ENCODE assay signal across 9 cellular contexts in the genomic region with DNA sequence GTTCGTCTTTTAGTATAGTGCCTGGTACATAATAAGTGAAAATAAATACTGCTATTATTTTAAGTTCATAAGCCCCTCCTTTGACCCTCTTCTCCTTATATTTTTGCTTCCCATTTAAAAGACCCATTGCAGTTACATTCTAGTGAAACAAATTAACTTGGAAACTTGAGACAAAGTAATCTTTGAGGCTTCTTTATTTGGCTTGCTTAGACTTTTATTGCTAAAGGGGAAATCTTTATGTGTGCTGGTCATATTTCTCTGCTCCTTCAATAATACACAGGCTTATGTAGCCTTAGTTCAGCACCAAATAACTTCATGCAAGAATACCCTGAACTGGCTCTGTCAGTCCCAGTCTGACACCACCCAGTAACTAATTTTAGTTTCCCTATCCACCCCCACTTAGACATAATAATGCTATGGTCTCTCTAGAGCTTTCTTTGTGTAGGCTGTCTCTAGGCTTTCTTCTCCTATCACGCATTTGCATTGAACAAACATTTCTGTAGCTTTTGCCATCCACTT.
"Had no signal": no experiment of that assay in that cellular context is flagged by ENCODE, and none has a peak within 500 bp of the region (broad histone marks: within the 10 kb centered on the region; RNA-seq: fewer than 3 reads in every experiment).

No MANE protein-coding gene starts in this region.

- H3K27ac ChIP-seq: HL-60 had no signal

- DNase-seq: H9, HCEC 1CT, HFFc6, KBM-7 had no signal

- H3K4me3 ChIP-seq: GM23338 had no signal

- FAIRE-seq: H1, H54, HepG2 had no signal
